34 cellular contexts compared by ENCODE assay signal in genomic region chr4:162509333-162509732, GRCh38.
DNase-seq lines count a peak whose midpoint lies in the region; ATAC-seq, FAIRE-seq and TF ChIP-seq lines count a peak whose summit lies in the region.
"Had no signal": no experiment of that assay in that cellular context is flagged by ENCODE, and none has a peak within 500 bp of the region (broad histone marks: within the 10 kb centered on the region; RNA-seq: fewer than 3 reads in every experiment).

No MANE protein-coding gene starts in this region.

- no peak overlapping the region for H2BK5ac ChIP-seq in IMR-90 (ENCODE audit: low read depth, low read length, poor library complexity, severe bottlenecking)

- H2BK120ac ChIP-seq in IMR-90 (ENCODE audit: low read depth, low read length): no peak overlapping the region

- no peak overlapping the region for H3K4me3 ChIP-seq in HepG2 (replicated peaks in 1 of 3; ENCODE audit: insufficient read depth in 1 of 3, low read depth in 2 of 3, low read length in 3 of 3)
- no peak overlapping the region for H3K4me3 ChIP-seq in right lobe of liver
- H3K4me3 ChIP-seq in A549: no peak overlapping the region
- no peak overlapping the region for H3K4me3 ChIP-seq in IMR-90 (ENCODE audit: insufficient read depth, low read depth, low read length)
- no peak overlapping the region for H3K4me3 ChIP-seq in K562
- H3K4me3 ChIP-seq: BLaER1; BLaER1 treated with 17β-estradiol and CSF1 and Interleukin-3, amounts not matched to agents 10 nM and 100 nM had no signal

- H2AFZ ChIP-seq in HepG2 (ENCODE audit: low read length): no peak overlapping the region
- no peak overlapping the region for H2AFZ ChIP-seq in IMR-90 (replicated peaks; ENCODE audit: low read length, poor library complexity)
- no peak overlapping the region for H2AFZ ChIP-seq in K562 (ENCODE audit: low read depth, low read length)

- H2BK15ac ChIP-seq in IMR-90 (ENCODE audit: low read depth, low read length): no peak overlapping the region

- DNase-seq in HepG2 (ENCODE audit: low spot score) (no peak), right lobe of liver (no peak), A549 (ENCODE audit: low read depth in 1 of 2, low spot score in 1 of 2) (no peak), IMR-90 (no peak), K562 (ENCODE audit: extremely low read depth in 1 of 4, low spot score in 3 of 4) (no peak), SHP77 treated with DMSO at 0.1 percent for 48 hours (lab: John Stamatoyannopoulos, UW) (no peak), HPDE6-E6E7 (ENCODE audit: extremely low spot score) (no peak)
- DNase-seq: 8988T; ACHN; AML-193; BE2C; C1 segment of cervical spinal cord; Caco-2; Calu3; CD4-positive, alpha-beta memory T cell; CD4-positive, alpha-beta T cell; CD4-positive, CD25-positive, alpha-beta regulatory T cell; CD8-positive, alpha-beta memory T cell; CD8-positive, alpha-beta T cell; COR-L47; DMS 273 treated with DMSO at 0.1 percent for 48 hours; DMS153; DMS53; DMS79; DMS79 treated with DMSO at 0.1 percent for 48 hours; DND-41; EL had no signal

- CTCF ChIA-PET in HepG2 (lab: Yijun Ruan, JAX; ENCODE audit: low intra/inter-chr PET ratio, low total read pairs): no interaction called here
- CTCF ChIA-PET in A549 (lab: Yijun Ruan, JAX): no interaction called here
- CTCF ChIA-PET in IMR-90 (lab: Yijun Ruan, JAX): no interaction called here
- CTCF ChIA-PET in K562 (lab: Yijun Ruan, JAX; ENCODE audit: low intra/inter-chr PET ratio): no interaction called here

- H3K27me3 ChIP-seq in HepG2 (ENCODE audit: control insufficient read depth in 1 of 2, insufficient read depth in 2 of 2, low read length in 2 of 2): no peaks in the 10 kb centered on the region
- no peaks in the 10 kb centered on the region for H3K27me3 ChIP-seq in right lobe of liver
- no peaks in the 10 kb centered on the region for H3K27me3 ChIP-seq in IMR-90 (ENCODE audit: control insufficient read depth, insufficient read depth, low read length)
- H3K27me3 ChIP-seq in K562 (ENCODE audit: control insufficient read depth in 2 of 2, insufficient read depth in 2 of 2, low read length in 2 of 2): no peaks in the 10 kb centered on the region
- H3K27me3 ChIP-seq: BE2C; BLaER1; BLaER1 treated with 17β-estradiol and CSF1 and Interleukin-3, amounts not matched to agents 10 nM and 100 nM had no signal

- no peak overlapping the region for H3K4ac ChIP-seq in IMR-90 (ENCODE audit: low read depth, low read length)

- H3K9me1 ChIP-seq in IMR-90 (ENCODE audit: insufficient read depth, low read length) (no peaks in the 10 kb centered on the region), K562 (ENCODE audit: control insufficient read depth, insufficient read depth, low read length) (no peaks in the 10 kb centered on the region)

- H3K79me2 ChIP-seq in HepG2 (ENCODE audit: insufficient read depth, low read length) (no peaks in the 10 kb centered on the region), K562 (ENCODE audit: control insufficient read depth, insufficient read depth, low read length) (no peaks in the 10 kb centered on the region)

- intact Hi-C loops in HepG2 (cut with micrococcal nuclease; ENCODE audit: unreplicated experiment) (no loop called here), right lobe of liver (cut with DNase I) (no loop called here), IMR-90 (cut with micrococcal nuclease) (no loop called here), K562 (cut with micrococcal nuclease) (no loop called here)

- TF ChIP-seq RAD21 in HepG2 (CRISPR knock-in tag; IDR thresholded peaks at IDR 0.05): no peak
- TF ChIP-seq RAD21 in A549 (conservative IDR thresholded peaks at IDR 0.05 in 1 of 2, IDR thresholded peaks at IDR 0.05 in 1 of 2): no peak
- TF ChIP-seq RAD21 in IMR-90 (IDR thresholded peaks at IDR 0.05; ENCODE audit: low read length): no peak
- TF ChIP-seq RAD21 in K562 (CRISPR knock-in tag; conservative IDR thresholded peaks at IDR 0.05 in 1 of 2, IDR thresholded peaks at IDR 0.05 in 1 of 2): no peak

- no peaks in the 10 kb centered on the region for H3K4me1 ChIP-seq in HepG2 (ENCODE audit: insufficient read depth, low read length)
- no peaks in the 10 kb centered on the region for H3K4me1 ChIP-seq in right lobe of liver
- no peaks in the 10 kb centered on the region for H3K4me1 ChIP-seq in A549
- no peaks in the 10 kb centered on the region for H3K4me1 ChIP-seq in IMR-90 (ENCODE audit: control insufficient read depth, insufficient read depth, low read length)
- no peaks in the 10 kb centered on the region for H3K4me1 ChIP-seq in K562 (replicated peaks in 1 of 2; ENCODE audit: control insufficient read depth in 2 of 2, insufficient read depth in 2 of 2, low read length in 2 of 2)
- H3K4me1 ChIP-seq: BE2C; BLaER1; BLaER1 treated with 17β-estradiol and CSF1 and Interleukin-3, amounts not matched to agents 10 nM and 100 nM; Caco-2 had no signal

- FAIRE-seq in HepG2 (lab: Jason Lieb, UNC) (no peak), A549 (lab: Jason Lieb, UNC) (no peak), K562 (lab: Jason Lieb, UNC) (no peak)
- FAIRE-seq: A204.1, D721Med had no signal

- H2AK5ac ChIP-seq in IMR-90 (ENCODE audit: low read depth, low read length): no peak overlapping the region

- no peaks in the 10 kb centered on the region; the same call in 1 of the 2 replicates for H4K20me1 ChIP-seq in HepG2 (ENCODE audit: insufficient read depth, low read length)
- no peaks in the 10 kb centered on the region for H4K20me1 ChIP-seq in IMR-90 (ENCODE audit: insufficient read depth, low read length)
- no peaks in the 10 kb centered on the region for H4K20me1 ChIP-seq in K562 (replicated peaks; ENCODE audit: control insufficient read depth, insufficient read depth, low read length)
- H4K20me1 ChIP-seq: BLaER1; BLaER1 treated with 17β-estradiol and CSF1 and Interleukin-3, amounts not matched to agents 10 nM and 100 nM had no signal

- no peak overlapping the region for H4K91ac ChIP-seq in IMR-90 (ENCODE audit: insufficient read depth, low read depth, low read length)

- H3K4me2 ChIP-seq in HepG2 (ENCODE audit: low read depth, low read length) (no peak overlapping the region), A549 (no peak overlapping the region), IMR-90 (ENCODE audit: low read depth, low read length) (no peak overlapping the region), K562 (ENCODE audit: insufficient read depth, low read length) (no peak overlapping the region)
- H3K4me2 ChIP-seq: BLaER1; BLaER1 treated with 17β-estradiol and CSF1 and Interleukin-3, amounts not matched to agents 10 nM and 100 nM had no signal

- dilution Hi-C loops in IMR-90 (cut with HindIII; ENCODE audit: low sequenced_read_pairs, unreplicated experiment): no loop called here

- TF ChIP-seq EP300 in HepG2 (IDR thresholded peaks at IDR 0.05; ENCODE audit: low read depth in 2 of 2, low read length in 2 of 2): no peak
- no peak for TF ChIP-seq EP300 in HepG2 (CRISPR knock-in tag; IDR thresholded peaks at IDR 0.05; ENCODE audit: borderline replicate concordance)
- TF ChIP-seq EP300 in A549 (IDR thresholded peaks at IDR 0.05): no peak
- TF ChIP-seq EP300 in K562 (IDR thresholded peaks at IDR 0.05; ENCODE audit: low read length): no peak

- no TSS peak for BruUV-seq in HepG2 (replicated peaks; lab: Mats Ljungman, UMichigan)
- no TSS peak for BruUV-seq in IMR-90 (replicated peaks; lab: Mats Ljungman, UMichigan)
- BruUV-seq in K562 (replicated peaks; lab: Mats Ljungman, UMichigan): no TSS peak

- no peak overlapping the region for H3K56ac ChIP-seq in IMR-90 (ENCODE audit: extremely low read depth, insufficient read depth, low read length)

- no peak for TF ChIP-seq CTCF in HepG2 (CRISPR knock-in tag; IDR thresholded peaks at IDR 0.05)
- TF ChIP-seq CTCF in right lobe of liver (IDR thresholded peaks at IDR 0.05): no peak
- no peak for TF ChIP-seq CTCF in A549 (IDR thresholded peaks at IDR 0.05)
- no peak for TF ChIP-seq CTCF in IMR-90 (conservative IDR thresholded peaks at IDR 0.05; ENCODE audit: low read depth, low read length)
- TF ChIP-seq CTCF in K562 (IDR thresholded peaks at IDR 0.05 in 2 of 3, conservative IDR thresholded peaks at IDR 0.05 in 1 of 3; ENCODE audit: insufficient read depth in 2 of 3, low read depth in 1 of 3, low read length in 3 of 3): no peak

- H3K9me3 ChIP-seq in HepG2 (ENCODE audit: low read length): no peaks in the 10 kb centered on the region
- no peaks in the 10 kb centered on the region for H3K9me3 ChIP-seq in right lobe of liver
- no peaks in the 10 kb centered on the region for H3K9me3 ChIP-seq in A549
- 0 out of 2 replicates have a peak, but pooled peaks cover 2% of the 10 kb centered on the region for H3K9me3 ChIP-seq in IMR-90 (ENCODE audit: control insufficient read depth, insufficient read depth, low read length)
- no peaks in the 10 kb centered on the region for H3K9me3 ChIP-seq in K562 (replicated peaks; ENCODE audit: control insufficient read depth, insufficient read depth, low read depth, low read length)
- H3K9me3 ChIP-seq: BE2C; BLaER1; BLaER1 treated with 17β-estradiol and CSF1 and Interleukin-3, amounts not matched to agents 10 nM and 100 nM; Caco-2 had no signal

- TF ChIP-seq POLR2A in HepG2 (IDR thresholded peaks at IDR 0.05; ENCODE audit: insufficient read depth in 1 of 2, low read depth in 2 of 2, low read length in 2 of 2) (no peak), right lobe of liver (IDR thresholded peaks at IDR 0.05) (no peak), A549 (IDR thresholded peaks at IDR 0.05; ENCODE audit: low read length) (no peak), IMR-90 (IDR thresholded peaks at IDR 0.05; ENCODE audit: low read depth, low read length) (no peak), K562 (conservative IDR thresholded peaks at IDR 0.05) (no peak)

- WGBS in HepG2 (ENCODE audit: low lambda C conversion rate): 67% methylated on average over 1 of the region's 1 CpG
- WGBS in right lobe of liver (ENCODE audit: insufficient coverage, low coverage, low lambda C conversion rate, missing lambda C conversion rate): 82% methylated on average over 1 of the region's 1 CpG
- 88% methylated on average over 1 of the region's 1 CpG for WGBS in A549 (ENCODE audit: missing lambda C conversion rate)
- no CpG with 5 or more reads among the region's 1 CpG for WGBS in IMR-90 (ENCODE audit: extremely low coverage in 2 of 2, insufficient read length in 1 of 2), 2 experiments
- 0% methylated on average over 1 of the region's 1 CpG for whole genome bisulfite sequencing in K562 (ENCODE audit: insufficient coverage, low coverage, missing lambda C conversion rate)

- ATAC-seq in HepG2: no peak
- no peak for ATAC-seq in right lobe of liver
- ATAC-seq in A549: no peak
- no peak for ATAC-seq in IMR-90 (ENCODE audit: low read depth)
- ATAC-seq in K562: no peak
- no peak for ATAC-seq in GM18511 (IDR thresholded peaks at IDR 0.05; ENCODE audit: unreplicated experiment)
- ATAC-seq: CD8-positive, alpha-beta T cell had no signal

- H3K23ac ChIP-seq in IMR-90 (ENCODE audit: low read depth, low read length): no peak overlapping the region

- no peak overlapping the region for H2BK20ac ChIP-seq in IMR-90 (ENCODE audit: low read depth, low read length)

- no peak overlapping the region for H4K8ac ChIP-seq in IMR-90 (ENCODE audit: low read depth in 2 of 2, low read length in 2 of 2)

- H3K9ac ChIP-seq in HepG2 (ENCODE audit: insufficient read depth, low read depth, low read length) (no peak overlapping the region), IMR-90 (ENCODE audit: low read depth, low read length) (no peak overlapping the region), K562 (ENCODE audit: insufficient read depth in 1 of 2, low read depth in 2 of 2, low read length in 2 of 2) (no peak overlapping the region)
- H3K9ac ChIP-seq: BLaER1; BLaER1 treated with 17β-estradiol and CSF1 and Interleukin-3, amounts not matched to agents 10 nM and 100 nM had no signal

- no peak overlapping the region for H3K14ac ChIP-seq in IMR-90 (replicated peaks; ENCODE audit: low read depth, low read length)

- H3K27ac ChIP-seq in HepG2 (ENCODE audit: extremely low read length, insufficient read depth, low read length) (no peak overlapping the region), right lobe of liver (no peak overlapping the region), A549 (no peak overlapping the region), IMR-90 (ENCODE audit: insufficient read depth, low read length) (no peak overlapping the region), K562 (ENCODE audit: extremely low read depth, low read depth, low read length) (no peak overlapping the region)
- H3K27ac ChIP-seq: 22Rv1; BLaER1; BLaER1 treated with 17β-estradiol and CSF1 and Interleukin-3, amounts not matched to agents 10 nM and 100 nM; C4-2B had no signal

- no peak overlapping the region for H2AK9ac ChIP-seq in IMR-90 (replicated peaks; ENCODE audit: low read depth, low read length, poor library complexity)

- no peak overlapping the region for H3K18ac ChIP-seq in IMR-90 (ENCODE audit: low read depth, low read length)

- in situ Hi-C loops in HepG2 (cut with HindIII; ENCODE audit: extremely low pct_ligation_motif_present, low pct_unique_long_range_greater_than_20kb): no loop called here
- in situ Hi-C loops in IMR-90 (cut with MboI; ENCODE audit: low sequenced_read_pairs): no loop called here
- in situ Hi-C loops in K562 (cut with MboI): no loop called here

- no peaks in the 10 kb centered on the region for H3K36me3 ChIP-seq in HepG2 (replicated peaks in 1 of 2; ENCODE audit: control insufficient read depth in 1 of 2, insufficient read depth in 2 of 2, low read length in 2 of 2)
- no peaks in the 10 kb centered on the region for H3K36me3 ChIP-seq in right lobe of liver
- no peaks in the 10 kb centered on the region for H3K36me3 ChIP-seq in IMR-90 (ENCODE audit: control insufficient read depth, insufficient read depth, low read length)
- no peaks in the 10 kb centered on the region for H3K36me3 ChIP-seq in K562 (ENCODE audit: control insufficient read depth, insufficient read depth, low read length)
- H3K36me3 ChIP-seq: BE2C; BLaER1; BLaER1 treated with 17β-estradiol and CSF1 and Interleukin-3, amounts not matched to agents 10 nM and 100 nM had no signal

- H4K5ac ChIP-seq in IMR-90 (ENCODE audit: low read depth, low read length): no peak overlapping the region

- H3K79me1 ChIP-seq in IMR-90 (ENCODE audit: low read depth in 1 of 2, low read length in 2 of 2): no peaks in the 10 kb centered on the region

- POLR2A ChIA-PET in HepG2 (lab: Yijun Ruan, JAX) (no interaction called here), A549 (lab: Yijun Ruan, JAX) (no interaction called here), IMR-90 (lab: Charles Lee; ENCODE audit: unreplicated experiment) (no interaction called here), K562 (lab: Yijun Ruan, JAX) (no interaction called here)

Comparison
In these comparisons a context has a peak if more than half of its experiments do, and no peak if none do; other contexts are left out.
1. Of the 241 proteins assayed by ChIP-seq in both HepG2 and K562: peak only in HepG2: MAFF and MAFK; only in K562: none; in both: none; in neither: 239.